ENCODE assay signal across 1 cellular context in genomic region chr5:106017243-106017857, GRCh38.
TF ChIP-seq lines count a peak whose summit lies in the region.

No MANE protein-coding gene starts in this region.

TF ChIP-seq in WTC11, 78 proteins besides CTCF, POLR2A, EP300 and RAD21 (continued from another document):
- TF ChIP-seq, protein P1, sequence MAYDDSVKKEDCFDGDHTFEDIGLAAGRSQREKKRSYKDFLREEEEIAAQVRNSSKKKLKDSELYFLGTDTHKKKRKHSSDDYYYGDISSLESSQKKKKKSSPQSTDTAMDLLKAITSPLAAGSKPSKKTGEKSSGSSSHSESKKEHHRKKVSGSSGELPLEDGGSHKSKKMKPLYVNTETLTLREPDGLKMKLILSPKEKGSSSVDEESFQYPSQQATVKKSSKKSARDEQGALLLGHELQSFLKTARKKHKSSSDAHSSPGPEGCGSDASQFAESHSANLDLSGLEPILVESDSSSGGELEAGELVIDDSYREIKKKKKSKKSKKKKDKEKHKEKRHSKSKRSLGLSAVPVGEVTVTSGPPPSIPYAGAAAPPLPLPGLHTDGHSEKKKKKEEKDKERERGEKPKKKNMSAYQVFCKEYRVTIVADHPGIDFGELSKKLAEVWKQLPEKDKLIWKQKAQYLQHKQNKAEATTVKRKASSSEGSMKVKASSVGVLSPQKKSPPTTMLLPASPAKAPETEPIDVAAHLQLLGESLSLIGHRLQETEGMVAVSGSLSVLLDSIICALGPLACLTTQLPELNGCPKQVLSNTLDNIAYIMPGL (CRISPR knock-in tag; IDR thresholded peaks at IDR 0.05) = no peak
- TF ChIP-seq ZNF281 (CRISPR knock-in tag; IDR thresholded peaks at IDR 0.05) (no peak), SMAD3 (CRISPR knock-in tag; IDR thresholded peaks at IDR 0.05; ENCODE audit: borderline replicate concordance) (no peak), ZNF138 (CRISPR knock-in tag; conservative IDR thresholded peaks at IDR 0.05) (no peak), NFYB (CRISPR knock-in tag; conservative IDR thresholded peaks at IDR 0.05; ENCODE audit: low read depth) (no peak)
- TF ChIP-seq, protein P2, sequence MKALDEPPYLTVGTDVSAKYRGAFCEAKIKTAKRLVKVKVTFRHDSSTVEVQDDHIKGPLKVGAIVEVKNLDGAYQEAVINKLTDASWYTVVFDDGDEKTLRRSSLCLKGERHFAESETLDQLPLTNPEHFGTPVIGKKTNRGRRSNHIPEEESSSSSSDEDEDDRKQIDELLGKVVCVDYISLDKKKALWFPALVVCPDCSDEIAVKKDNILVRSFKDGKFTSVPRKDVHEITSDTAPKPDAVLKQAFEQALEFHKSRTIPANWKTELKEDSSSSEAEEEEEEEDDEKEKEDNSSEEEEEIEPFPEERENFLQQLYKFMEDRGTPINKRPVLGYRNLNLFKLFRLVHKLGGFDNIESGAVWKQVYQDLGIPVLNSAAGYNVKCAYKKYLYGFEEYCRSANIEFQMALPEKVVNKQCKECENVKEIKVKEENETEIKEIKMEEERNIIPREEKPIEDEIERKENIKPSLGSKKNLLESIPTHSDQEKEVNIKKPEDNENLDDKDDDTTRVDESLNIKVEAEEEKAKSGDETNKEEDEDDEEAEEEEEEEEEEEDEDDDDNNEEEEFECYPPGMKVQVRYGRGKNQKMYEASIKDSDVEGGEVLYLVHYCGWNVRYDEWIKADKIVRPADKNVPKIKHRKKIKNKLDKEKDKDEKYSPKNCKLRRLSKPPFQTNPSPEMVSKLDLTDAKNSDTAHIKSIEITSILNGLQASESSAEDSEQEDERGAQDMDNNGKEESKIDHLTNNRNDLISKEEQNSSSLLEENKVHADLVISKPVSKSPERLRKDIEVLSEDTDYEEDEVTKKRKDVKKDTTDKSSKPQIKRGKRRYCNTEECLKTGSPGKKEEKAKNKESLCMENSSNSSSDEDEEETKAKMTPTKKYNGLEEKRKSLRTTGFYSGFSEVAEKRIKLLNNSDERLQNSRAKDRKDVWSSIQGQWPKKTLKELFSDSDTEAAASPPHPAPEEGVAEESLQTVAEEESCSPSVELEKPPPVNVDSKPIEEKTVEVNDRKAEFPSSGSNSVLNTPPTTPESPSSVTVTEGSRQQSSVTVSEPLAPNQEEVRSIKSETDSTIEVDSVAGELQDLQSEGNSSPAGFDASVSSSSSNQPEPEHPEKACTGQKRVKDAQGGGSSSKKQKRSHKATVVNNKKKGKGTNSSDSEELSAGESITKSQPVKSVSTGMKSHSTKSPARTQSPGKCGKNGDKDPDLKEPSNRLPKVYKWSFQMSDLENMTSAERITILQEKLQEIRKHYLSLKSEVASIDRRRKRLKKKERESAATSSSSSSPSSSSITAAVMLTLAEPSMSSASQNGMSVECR (CRISPR knock-in tag; IDR thresholded peaks at IDR 0.05; ENCODE audit: borderline replicate concordance) = no peak
- TF ChIP-seq, protein P3, sequence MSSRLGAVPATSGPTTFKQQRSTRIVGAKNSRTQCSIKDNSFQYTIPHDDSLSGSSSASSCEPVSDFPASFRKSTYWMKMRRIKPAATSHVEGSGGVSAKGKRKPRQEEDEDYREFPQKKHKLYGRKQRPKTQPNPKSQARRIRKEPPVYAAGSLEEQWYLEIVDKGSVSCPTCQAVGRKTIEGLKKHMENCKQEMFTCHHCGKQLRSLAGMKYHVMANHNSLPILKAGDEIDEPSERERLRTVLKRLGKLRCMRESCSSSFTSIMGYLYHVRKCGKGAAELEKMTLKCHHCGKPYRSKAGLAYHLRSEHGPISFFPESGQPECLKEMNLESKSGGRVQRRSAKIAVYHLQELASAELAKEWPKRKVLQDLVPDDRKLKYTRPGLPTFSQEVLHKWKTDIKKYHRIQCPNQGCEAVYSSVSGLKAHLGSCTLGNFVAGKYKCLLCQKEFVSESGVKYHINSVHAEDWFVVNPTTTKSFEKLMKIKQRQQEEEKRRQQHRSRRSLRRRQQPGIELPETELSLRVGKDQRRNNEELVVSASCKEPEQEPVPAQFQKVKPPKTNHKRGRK (CRISPR knock-in tag; IDR thresholded peaks at IDR 0.05; ENCODE audit: borderline replicate concordance) = no peak
- TF ChIP-seq, protein P4, sequence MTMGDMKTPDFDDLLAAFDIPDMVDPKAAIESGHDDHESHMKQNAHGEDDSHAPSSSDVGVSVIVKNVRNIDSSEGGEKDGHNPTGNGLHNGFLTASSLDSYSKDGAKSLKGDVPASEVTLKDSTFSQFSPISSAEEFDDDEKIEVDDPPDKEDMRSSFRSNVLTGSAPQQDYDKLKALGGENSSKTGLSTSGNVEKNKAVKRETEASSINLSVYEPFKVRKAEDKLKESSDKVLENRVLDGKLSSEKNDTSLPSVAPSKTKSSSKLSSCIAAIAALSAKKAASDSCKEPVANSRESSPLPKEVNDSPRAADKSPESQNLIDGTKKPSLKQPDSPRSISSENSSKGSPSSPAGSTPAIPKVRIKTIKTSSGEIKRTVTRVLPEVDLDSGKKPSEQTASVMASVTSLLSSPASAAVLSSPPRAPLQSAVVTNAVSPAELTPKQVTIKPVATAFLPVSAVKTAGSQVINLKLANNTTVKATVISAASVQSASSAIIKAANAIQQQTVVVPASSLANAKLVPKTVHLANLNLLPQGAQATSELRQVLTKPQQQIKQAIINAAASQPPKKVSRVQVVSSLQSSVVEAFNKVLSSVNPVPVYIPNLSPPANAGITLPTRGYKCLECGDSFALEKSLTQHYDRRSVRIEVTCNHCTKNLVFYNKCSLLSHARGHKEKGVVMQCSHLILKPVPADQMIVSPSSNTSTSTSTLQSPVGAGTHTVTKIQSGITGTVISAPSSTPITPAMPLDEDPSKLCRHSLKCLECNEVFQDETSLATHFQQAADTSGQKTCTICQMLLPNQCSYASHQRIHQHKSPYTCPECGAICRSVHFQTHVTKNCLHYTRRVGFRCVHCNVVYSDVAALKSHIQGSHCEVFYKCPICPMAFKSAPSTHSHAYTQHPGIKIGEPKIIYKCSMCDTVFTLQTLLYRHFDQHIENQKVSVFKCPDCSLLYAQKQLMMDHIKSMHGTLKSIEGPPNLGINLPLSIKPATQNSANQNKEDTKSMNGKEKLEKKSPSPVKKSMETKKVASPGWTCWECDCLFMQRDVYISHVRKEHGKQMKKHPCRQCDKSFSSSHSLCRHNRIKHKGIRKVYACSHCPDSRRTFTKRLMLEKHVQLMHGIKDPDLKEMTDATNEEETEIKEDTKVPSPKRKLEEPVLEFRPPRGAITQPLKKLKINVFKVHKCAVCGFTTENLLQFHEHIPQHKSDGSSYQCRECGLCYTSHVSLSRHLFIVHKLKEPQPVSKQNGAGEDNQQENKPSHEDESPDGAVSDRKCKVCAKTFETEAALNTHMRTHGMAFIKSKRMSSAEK (CRISPR knock-in tag; IDR thresholded peaks at IDR 0.05; ENCODE audit: borderline replicate concordance) = no peak
